Comparison of ENCODE assay signal across 8 cellular contexts in genomic region chr13:99086869-99087129, GRCh38.
A peak's percentile ranks its signal among the peaks of the same experiment; 100 is the strongest.
DNase-seq lines count a peak whose midpoint lies in the region; ATAC-seq, FAIRE-seq and TF ChIP-seq lines count a peak whose summit lies in the region.

No MANE protein-coding gene starts in this region.

- intact Hi-C loops in testis (cut with DNase I; ENCODE audit: low total_unique reads), result no loop called here

- no peaks in the 10 kb centered on the region for H3K27me3 ChIP-seq in testis

- no peaks in the 10 kb centered on the region for H3K36me3 ChIP-seq in testis (ENCODE audit: low read depth, missing control alignments)

- ATAC-seq in HG03025 (IDR thresholded peaks at IDR 0.05; ENCODE audit: low FRiP score, unreplicated experiment), result peak; percentile 21

- H3K4me3 ChIP-seq in testis, result peak overlapping the region; percentile 81 to 90

- FAIRE-seq in HTR-8/SVneo (lab: Jason Lieb, UNC), result no peak

- no peak for TF ChIP-seq CTCF in chondrocyte (IDR thresholded peaks at IDR 0.05)
- TF ChIP-seq CTCF in mesothelial cell of epicardium (IDR thresholded peaks at IDR 0.05; ENCODE audit: unreplicated experiment), result no peak
- no peak for TF ChIP-seq CTCF in testis (IDR thresholded peaks at IDR 0.05)

- H3K27ac Mint-ChIP-seq in chondrocyte (ENCODE audit: unreplicated experiment) (no peak overlapping the region), mesothelial cell of epicardium (no peak overlapping the region)

- H3K36me3 Mint-ChIP-seq in chondrocyte (ENCODE audit: low read depth) (no peaks in the 10 kb centered on the region), mesothelial cell of epicardium (no peaks in the 10 kb centered on the region)

- peaks cover 5% of the 10 kb centered on the region for H3K4me1 ChIP-seq in testis

- no CpG with 5 or more reads among the region's 28 CpGs for WGBS in testis, 2 donors

- peak overlapping the region; percentile 80 to 92 for H3K27ac ChIP-seq in testis

- peaks cover 20% of the 10 kb centered on the region for H3K4me1 Mint-ChIP-seq in chondrocyte (ENCODE audit: low read depth)
- H3K4me1 Mint-ChIP-seq in mesothelial cell of epicardium, result peaks cover 14% of the 10 kb centered on the region

- H3K9me3 ChIP-seq in testis, result no peaks in the 10 kb centered on the region

- TF ChIP-seq POLR2A in testis (IDR thresholded peaks at IDR 0.05), result no peak

- H3K9me3 Mint-ChIP-seq in chondrocyte (ENCODE audit: low read depth) (no peaks in the 10 kb centered on the region), mesothelial cell of epicardium (no peaks in the 10 kb centered on the region)

- no peaks in the 10 kb centered on the region for H3K27me3 Mint-ChIP-seq in chondrocyte (ENCODE audit: low read depth)
- H3K27me3 Mint-ChIP-seq in mesothelial cell of epicardium (ENCODE audit: low read depth), result peaks cover 13% of the 10 kb centered on the region

- H3K4me3 Mint-ChIP-seq in chondrocyte (ENCODE audit: unreplicated experiment) (peak overlapping the region; percentile 95), mesothelial cell of epicardium (peak overlapping the region; percentile 93)

- DNase-seq in GM19238 (ENCODE audit: insufficient read length, low spot score), result peak; percentile 23
- peak; percentile 47 for DNase-seq in SW480 (ENCODE audit: low spot score)
- no peak for DNase-seq in chondrocyte (ENCODE audit: low spot score)
- DNase-seq in mesothelial cell of epicardium (ENCODE audit: low spot score in 2 of 2, unreplicated experiment in 2 of 2), result peak in 1 of 2 experiments; percentile 60
- DNase-seq in testis, result no peak
- DNase-seq in NCI-H774 (lab: John Stamatoyannopoulos, UW), result no peak
- no peak for DNase-seq in HTR-8/SVneo (ENCODE audit: insufficient read length, low spot score)

Comparison
In these comparisons a context has a peak if more than half of its experiments do, and no peak if none do; other contexts are left out.
1. DNase-seq: peak in GM19238 (single experiment) and SW480 (single experiment); none in chondrocyte (single experiment), testis (single experiment), NCI-H774 (single experiment) and HTR-8/SVneo (single experiment).